In the genomic region with DNA sequence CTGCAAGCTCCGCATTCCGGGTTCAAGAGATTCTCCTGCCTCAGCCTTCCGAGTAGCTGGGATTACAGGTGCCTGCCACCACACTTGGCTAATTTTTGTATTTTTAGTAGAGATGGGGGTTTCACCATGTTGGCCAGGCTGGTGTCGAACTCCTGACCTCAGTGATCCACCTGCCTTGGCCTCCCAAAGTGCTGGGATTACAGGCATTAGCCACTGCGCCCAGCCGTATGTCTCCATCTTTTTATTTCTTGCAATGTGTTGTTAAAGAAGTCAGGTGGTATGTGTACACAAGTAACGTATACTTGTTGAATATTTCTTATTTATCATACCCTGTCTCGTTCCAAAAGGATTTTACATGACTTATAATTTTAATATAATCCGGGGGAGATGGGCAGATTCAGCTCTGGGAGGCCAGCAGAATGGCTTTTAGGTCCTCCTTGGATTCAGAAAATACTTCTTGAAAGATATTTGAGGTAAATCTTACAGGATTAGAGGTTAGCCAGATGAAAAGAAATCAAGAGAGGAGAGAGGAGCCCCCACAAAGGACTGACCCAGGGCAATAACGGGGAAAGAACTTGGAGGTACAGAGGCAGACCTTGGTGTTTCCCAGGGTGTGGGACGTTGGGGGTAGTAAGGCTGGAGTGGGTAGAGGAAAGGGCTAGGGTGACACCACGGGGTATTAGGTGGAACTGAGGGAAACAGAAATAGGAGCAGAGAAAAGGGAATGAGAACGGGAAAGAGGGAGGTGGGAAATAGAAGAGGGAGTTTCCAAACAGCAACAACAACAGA, we compare ENCODE assay signal across 12 cellular contexts.
DNase-seq lines count a peak whose midpoint lies in the region; ATAC-seq lines count a peak whose summit lies in the region.
"Had no signal": no experiment of that assay in that cellular context is flagged by ENCODE, and none has a peak within 500 bp of the region (broad histone marks: within the 10 kb centered on the region; RNA-seq: fewer than 3 reads in every experiment).

No MANE protein-coding gene starts in this region.

- peaks cover 18% of the 10 kb centered on the region for H3K4me1 Mint-ChIP-seq in T-helper 1 cell treated with Interleukin-12 subunit alpha and Interleukin-12 subunit beta and Interleukin-4 antibody, amounts not matched to agents 30 μg/mL and 1 μg/mL, for 36 hours (ENCODE audit: low read depth)
- H3K4me1 Mint-ChIP-seq in stimulated activated naive CD8-positive, alpha-beta T cell treated with anti-CD3 and anti-CD28 coated beads, Interleukin-15, Interleukin-2, amounts not matched to agents 100 ng/mL and 50 ng/mL, for 24 hours (ENCODE audit: low read depth) = peaks cover 28% of the 10 kb centered on the region
- peaks cover 34% of the 10 kb centered on the region for H3K4me1 Mint-ChIP-seq in stimulated activated naive CD8-positive, alpha-beta T cell treated with anti-CD3 and anti-CD28 coated beads, Interleukin-15, amount 100 ng/mL, for 72 hours
- H3K4me1 Mint-ChIP-seq in effector memory CD8-positive, alpha-beta T cell (ENCODE audit: low read depth in 2 of 2) = no peaks in the 10 kb centered on the region
- peaks cover 19 to 42% of the 10 kb centered on the region in 2 donors for H3K4me1 Mint-ChIP-seq in stimulated activated naive B cell treated with anti-CD40 and anti-IgM and Interleukin-4, amounts not matched to agents 10 μg/mL and 1 μg/mL and 100 μg/mL, for 72 hours

- no peak for ATAC-seq in stimulated activated naive CD8-positive, alpha-beta T cell treated with anti-CD3 and anti-CD28 coated beads, Interleukin-15, amount 100 ng/mL, for 72 hours
- ATAC-seq in effector memory CD8-positive, alpha-beta T cell (replicated peaks) = no peak
- ATAC-seq in stimulated activated naive B cell treated with anti-CD40 and anti-IgM and Interleukin-4, amounts not matched to agents 10 μg/mL and 1 μg/mL and 100 μg/mL, for 72 hours (replicated peaks) = no peak
- ATAC-seq: HCT116 had no signal

- H3K27me3 Mint-ChIP-seq in T-helper 1 cell treated with Interleukin-12 subunit alpha and Interleukin-12 subunit beta and Interleukin-4 antibody, amounts not matched to agents 30 μg/mL and 1 μg/mL, for 36 hours (ENCODE audit: low read depth) = no peaks in the 10 kb centered on the region
- H3K27me3 Mint-ChIP-seq in stimulated activated naive CD8-positive, alpha-beta T cell treated with anti-CD3 and anti-CD28 coated beads, Interleukin-15, Interleukin-2, amounts not matched to agents 100 ng/mL and 50 ng/mL, for 24 hours = no peaks in the 10 kb centered on the region
- H3K27me3 Mint-ChIP-seq in stimulated activated naive CD8-positive, alpha-beta T cell treated with anti-CD3 and anti-CD28 coated beads, Interleukin-15, amount 100 ng/mL, for 72 hours = no peaks in the 10 kb centered on the region
- H3K27me3 Mint-ChIP-seq in effector memory CD8-positive, alpha-beta T cell = no peaks in the 10 kb centered on the region
- H3K27me3 Mint-ChIP-seq in stimulated activated naive B cell treated with anti-CD40 and anti-IgM and Interleukin-4, amounts not matched to agents 10 μg/mL and 1 μg/mL and 100 μg/mL, for 72 hours = no peaks in the 10 kb centered on the region

- peaks cover 46% of the 10 kb centered on the region for H3K36me3 Mint-ChIP-seq in T-helper 1 cell treated with Interleukin-12 subunit alpha and Interleukin-12 subunit beta and Interleukin-4 antibody, amounts not matched to agents 30 μg/mL and 1 μg/mL, for 36 hours (ENCODE audit: low read depth)
- peaks cover 54% of the 10 kb centered on the region for H3K36me3 Mint-ChIP-seq in stimulated activated naive CD8-positive, alpha-beta T cell treated with anti-CD3 and anti-CD28 coated beads, Interleukin-15, Interleukin-2, amounts not matched to agents 100 ng/mL and 50 ng/mL, for 24 hours (ENCODE audit: low read depth)
- peaks cover 30% of the 10 kb centered on the region for H3K36me3 Mint-ChIP-seq in effector memory CD8-positive, alpha-beta T cell (ENCODE audit: insufficient read depth)
- peaks cover 64 to 67% of the 10 kb centered on the region in 2 donors for H3K36me3 Mint-ChIP-seq in stimulated activated naive B cell treated with anti-CD40 and anti-IgM and Interleukin-4, amounts not matched to agents 10 μg/mL and 1 μg/mL and 100 μg/mL, for 72 hours

- H3K27ac Mint-ChIP-seq in T-helper 1 cell treated with Interleukin-12 subunit alpha and Interleukin-12 subunit beta and Interleukin-4 antibody, amounts not matched to agents 30 μg/mL and 1 μg/mL, for 36 hours = peak overlapping the region; percentile 35
- peak overlapping the region; percentile 8 for H3K27ac Mint-ChIP-seq in stimulated activated naive CD8-positive, alpha-beta T cell treated with anti-CD3 and anti-CD28 coated beads, Interleukin-15, Interleukin-2, amounts not matched to agents 100 ng/mL and 50 ng/mL, for 24 hours
- peak overlapping the region in 1 of 2 donors; percentile 0 for H3K27ac Mint-ChIP-seq in stimulated activated naive CD8-positive, alpha-beta T cell treated with anti-CD3 and anti-CD28 coated beads, Interleukin-15, amount 100 ng/mL, for 72 hours
- H3K27ac Mint-ChIP-seq in effector memory CD8-positive, alpha-beta T cell = peak overlapping the region; percentile 44 to 80
- H3K27ac Mint-ChIP-seq in stimulated activated naive B cell treated with anti-CD40 and anti-IgM and Interleukin-4, amounts not matched to agents 10 μg/mL and 1 μg/mL and 100 μg/mL, for 72 hours = peak overlapping the region; percentile 20

- DNase-seq in T-helper 1 cell (no peak), MV-4-11 (lab: John Stamatoyannopoulos, UW) (no peak), middle frontal gyrus (ENCODE audit: extremely low spot score, low spot score) (no peak)
- no peak for DNase-seq in stimulated activated naive CD8-positive, alpha-beta T cell treated with anti-CD3 and anti-CD28 coated beads, Interleukin-15, amount 100 ng/mL, for 72 hours
- no peak for DNase-seq in effector memory CD8-positive, alpha-beta T cell
- DNase-seq in stimulated activated naive B cell treated with anti-CD40 and anti-IgM and Interleukin-4, amounts not matched to agents 10 μg/mL and 1 μg/mL and 100 μg/mL, for 72 hours = no peak
- DNase-seq: NCI-H1930, NCI-H2171 treated with DMSO at 0.1 percent for 48 hours, NCI-H524 had no signal

- H3K9me3 Mint-ChIP-seq in T-helper 1 cell treated with Interleukin-12 subunit alpha and Interleukin-12 subunit beta and Interleukin-4 antibody, amounts not matched to agents 30 μg/mL and 1 μg/mL, for 36 hours = no peaks in the 10 kb centered on the region
- no peaks in the 10 kb centered on the region for H3K9me3 Mint-ChIP-seq in stimulated activated naive CD8-positive, alpha-beta T cell treated with anti-CD3 and anti-CD28 coated beads, Interleukin-15, Interleukin-2, amounts not matched to agents 100 ng/mL and 50 ng/mL, for 24 hours
- no peaks in the 10 kb centered on the region for H3K9me3 Mint-ChIP-seq in stimulated activated naive CD8-positive, alpha-beta T cell treated with anti-CD3 and anti-CD28 coated beads, Interleukin-15, amount 100 ng/mL, for 72 hours
- H3K9me3 Mint-ChIP-seq in effector memory CD8-positive, alpha-beta T cell = no peaks in the 10 kb centered on the region
- H3K9me3 Mint-ChIP-seq in stimulated activated naive B cell treated with anti-CD40 and anti-IgM and Interleukin-4, amounts not matched to agents 10 μg/mL and 1 μg/mL and 100 μg/mL, for 72 hours = no peaks in the 10 kb centered on the region

- no peak overlapping the region for H3K4me3 Mint-ChIP-seq in T-helper 1 cell treated with Interleukin-12 subunit alpha and Interleukin-12 subunit beta and Interleukin-4 antibody, amounts not matched to agents 30 μg/mL and 1 μg/mL, for 36 hours
- H3K4me3 Mint-ChIP-seq in stimulated activated naive CD8-positive, alpha-beta T cell treated with anti-CD3 and anti-CD28 coated beads, Interleukin-15, Interleukin-2, amounts not matched to agents 100 ng/mL and 50 ng/mL, for 24 hours = no peak overlapping the region
- H3K4me3 Mint-ChIP-seq in stimulated activated naive CD8-positive, alpha-beta T cell treated with anti-CD3 and anti-CD28 coated beads, Interleukin-15, amount 100 ng/mL, for 72 hours = no peak overlapping the region
- H3K4me3 Mint-ChIP-seq in effector memory CD8-positive, alpha-beta T cell = no peak overlapping the region
- no peak overlapping the region for H3K4me3 Mint-ChIP-seq in stimulated activated naive B cell treated with anti-CD40 and anti-IgM and Interleukin-4, amounts not matched to agents 10 μg/mL and 1 μg/mL and 100 μg/mL, for 72 hours
